Comparison of ENCODE assay signal across 29 cellular contexts in the genomic region with DNA sequence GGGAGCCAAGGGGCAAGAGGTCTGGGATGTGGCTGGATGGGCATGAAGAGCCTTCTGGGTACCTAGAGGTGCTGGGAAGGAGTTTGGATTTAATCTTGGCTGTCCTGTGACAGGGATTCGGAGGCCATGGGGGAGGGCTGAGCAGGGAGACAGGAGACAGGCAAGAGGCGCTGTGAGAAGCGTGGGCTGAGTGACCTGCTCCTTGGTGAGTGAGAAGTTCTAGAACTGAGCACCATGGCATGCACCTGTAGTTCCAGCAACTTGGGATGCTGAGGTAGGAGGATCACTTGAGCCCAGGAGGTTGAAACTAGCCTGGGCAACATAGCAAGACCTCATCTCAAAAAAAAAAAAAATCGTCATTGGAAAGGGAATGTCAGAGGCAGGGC.
DNase-seq lines count a peak whose midpoint lies in the region; ATAC-seq and TF ChIP-seq lines count a peak whose summit lies in the region.
"Had no signal": no experiment of that assay in that cellular context is flagged by ENCODE, and none has a peak within 500 bp of the region (broad histone marks: within the 10 kb centered on the region; RNA-seq: fewer than 3 reads in every experiment).

No MANE protein-coding gene starts in this region.

- no peaks in the 10 kb centered on the region for H3K9me3 ChIP-seq in CD4-positive, CD25-positive, alpha-beta regulatory T cell (ENCODE audit: control insufficient read depth in 2 of 2, low read length in 2 of 2)
- H3K9me3 ChIP-seq in CD8-positive, alpha-beta memory T cell (ENCODE audit: low read length), result no peaks in the 10 kb centered on the region
- H3K9me3 ChIP-seq: BLaER1 treated with 17β-estradiol and CSF1 and Interleukin-3, amounts not matched to agents 10 nM and 100 nM; breast epithelium; neutrophil; right lobe of liver had no signal

- H3K4me1 Mint-ChIP-seq in CD4-positive, CD25-positive, alpha-beta regulatory T cell, result peaks cover 0 to 13% (median 9%) of the 10 kb centered on the region in 4 donors
- peaks cover 4 to 12% (median 9%) of the 10 kb centered on the region in 3 donors for H3K4me1 Mint-ChIP-seq in CD8-positive, alpha-beta memory T cell
- no peaks in the 10 kb centered on the region for H3K4me1 Mint-ChIP-seq in activated naive CD8-positive, alpha-beta T cell treated with anti-CD3 and anti-CD28 coated beads for 36 hours
- H3K4me1 Mint-ChIP-seq in memory B cell, result peaks cover 5% of the 10 kb centered on the region

- H3K27me3 Mint-ChIP-seq in CD4-positive, CD25-positive, alpha-beta regulatory T cell, result no peaks in the 10 kb centered on the region
- peaks cover 0 to 2% of the 10 kb centered on the region in 2 donors for H3K27me3 Mint-ChIP-seq in CD8-positive, alpha-beta memory T cell
- H3K27me3 Mint-ChIP-seq in activated naive CD8-positive, alpha-beta T cell treated with anti-CD3 and anti-CD28 coated beads for 36 hours, result no peaks in the 10 kb centered on the region
- no peaks in the 10 kb centered on the region for H3K27me3 Mint-ChIP-seq in memory B cell
- H3K27me3 Mint-ChIP-seq: activated CD4-positive, alpha-beta memory T cell treated with anti-CD3 and anti-CD28 coated beads, Interleukin-2, amount 10 ng/mL, durations not matched to agents 7 days and 5 days had no signal

- H3K9me3 Mint-ChIP-seq in CD4-positive, CD25-positive, alpha-beta regulatory T cell, result no peaks in the 10 kb centered on the region
- H3K9me3 Mint-ChIP-seq in CD8-positive, alpha-beta memory T cell, result no peaks in the 10 kb centered on the region
- H3K9me3 Mint-ChIP-seq in activated naive CD8-positive, alpha-beta T cell treated with anti-CD3 and anti-CD28 coated beads for 36 hours, result no peaks in the 10 kb centered on the region
- H3K9me3 Mint-ChIP-seq in memory B cell, result no peaks in the 10 kb centered on the region
- H3K9me3 Mint-ChIP-seq: activated CD4-positive, alpha-beta memory T cell treated with anti-CD3 and anti-CD28 coated beads, Interleukin-2, amount 10 ng/mL, durations not matched to agents 7 days and 5 days; immature natural killer cell had no signal

- CTCF ChIA-PET in CD8-positive, alpha-beta memory T cell (lab: Charles Lee), result interaction anchor here (1.0 to 1.3 kb wide), 2 partner anchors 10 to 296 kb away, joined by 3 read pairs; no protein-coding TSS in a partner anchor

- H3K27ac ChIP-seq in CD4-positive, CD25-positive, alpha-beta regulatory T cell (ENCODE audit: insufficient read depth, low read length, poor library complexity, severe bottlenecking), result no peak overlapping the region
- no peak overlapping the region for H3K27ac ChIP-seq in CD8-positive, alpha-beta memory T cell (ENCODE audit: low read depth, low read length)
- no peak overlapping the region for H3K27ac ChIP-seq in foreskin keratinocyte
- H3K27ac ChIP-seq: BLaER1 treated with 17β-estradiol and CSF1 and Interleukin-3, amounts not matched to agents 10 nM and 100 nM; breast epithelium; neutrophil; PC-9; right lobe of liver had no signal

- no peaks in the 10 kb centered on the region for H3K4me1 ChIP-seq in CD4-positive, CD25-positive, alpha-beta regulatory T cell (ENCODE audit: control insufficient read depth, insufficient read depth, low read length, poor library complexity, severe bottlenecking)
- H3K4me1 ChIP-seq in CD8-positive, alpha-beta memory T cell (ENCODE audit: insufficient read depth, low read length), result no peaks in the 10 kb centered on the region
- peaks cover 4% of the 10 kb centered on the region for H3K4me1 ChIP-seq in foreskin keratinocyte
- H3K4me1 ChIP-seq: breast epithelium, right lobe of liver had no signal

- peaks cover 29% of the 10 kb centered on the region for H3K36me3 ChIP-seq in CD4-positive, CD25-positive, alpha-beta regulatory T cell (ENCODE audit: control insufficient read depth, insufficient read depth, low read length)
- H3K36me3 ChIP-seq in CD8-positive, alpha-beta memory T cell (ENCODE audit: insufficient read depth, low read length), result peaks cover 25% of the 10 kb centered on the region
- H3K36me3 ChIP-seq: breast epithelium had no signal

- H3K27ac Mint-ChIP-seq in CD4-positive, CD25-positive, alpha-beta regulatory T cell, result peak overlapping the region in 2 of 3 donors; percentile 60 to 77
- H3K27ac Mint-ChIP-seq in CD8-positive, alpha-beta memory T cell, result peak overlapping the region in 5 of 8 donors; percentile 61 to 96 (median 83)
- peak overlapping the region; percentile 14 for H3K27ac Mint-ChIP-seq in activated naive CD8-positive, alpha-beta T cell treated with anti-CD3 and anti-CD28 coated beads for 36 hours
- peak overlapping the region; percentile 35 for H3K27ac Mint-ChIP-seq in memory B cell
- H3K27ac Mint-ChIP-seq: activated CD4-positive, alpha-beta memory T cell treated with anti-CD3 and anti-CD28 coated beads, Interleukin-2, amount 10 ng/mL, durations not matched to agents 7 days and 5 days had no signal

- no peak for ATAC-seq in CD4-positive, CD25-positive, alpha-beta regulatory T cell (ENCODE audit: low read depth in 2 of 2)
- ATAC-seq in memory B cell (ENCODE audit: low read depth) (no peak), foreskin keratinocyte (no peak)
- ATAC-seq: HepG2, left colon, right lobe of liver, Right ventricle myocardium inferior, SK-N-SH treated with all-trans-retinoic acid at 6 μM for 48 hours had no signal

- no peak for TF ChIP-seq CTCF in foreskin keratinocyte (conservative IDR thresholded peaks at IDR 0.05)

- H3K36me3 Mint-ChIP-seq in CD4-positive, CD25-positive, alpha-beta regulatory T cell, result peaks cover 40% of the 10 kb centered on the region
- peaks cover 9 to 80% (median 13%) of the 10 kb centered on the region in 3 donors for H3K36me3 Mint-ChIP-seq in CD8-positive, alpha-beta memory T cell
- H3K36me3 Mint-ChIP-seq in activated naive CD8-positive, alpha-beta T cell treated with anti-CD3 and anti-CD28 coated beads for 36 hours, result no peaks in the 10 kb centered on the region
- H3K36me3 Mint-ChIP-seq in memory B cell, result peaks cover 32% of the 10 kb centered on the region

- no peak overlapping the region for H3K4me3 ChIP-seq in CD4-positive, CD25-positive, alpha-beta regulatory T cell (ENCODE audit: low read depth, low read length)
- no peak overlapping the region for H3K4me3 ChIP-seq in CD8-positive, alpha-beta memory T cell (ENCODE audit: low read length)
- H3K4me3 ChIP-seq: BLaER1 treated with 17β-estradiol and CSF1 and Interleukin-3, amounts not matched to agents 10 nM and 100 nM; breast epithelium; PC-9; right lobe of liver had no signal

- no peak for DNase-seq in CD4-positive, CD25-positive, alpha-beta regulatory T cell
- DNase-seq in CD8-positive, alpha-beta memory T cell, result no peak
- DNase-seq in activated naive CD8-positive, alpha-beta T cell treated with anti-CD3 and anti-CD28 coated beads for 36 hours, result no peak
- DNase-seq in memory B cell (ENCODE audit: low spot score in 2 of 2), result no peak
- DNase-seq in foreskin keratinocyte, result no peak
- no peak for DNase-seq in NK-92 (lab: John Stamatoyannopoulos, UW; ENCODE audit: unreplicated experiment)
- DNase-seq in retina, result no peak
- DNase-seq: activated CD4-positive, alpha-beta memory T cell treated with anti-CD3 and anti-CD28 coated beads, Interleukin-2, amount 10 ng/mL, durations not matched to agents 7 days and 5 days; activated CD4-positive, alpha-beta T cell treated with anti-CD3 and anti-CD28 coated beads for 1 hour; activated naive CD4-positive, alpha-beta T cell; activated T-cell treated with anti-CD3 and anti-CD28 coated beads for 4 hours; amygdala; DMS79 treated with DMSO at 0.1 percent for 48 hours; GDM1; HCEC 1CT; immature natural killer cell; left colon; NCI-H1436 treated with DMSO at 0.1 percent for 48 hours; NCI-H526 treated with DMSO at 0.1 percent for 48 hours; PC-9; stimulated activated CD4-positive, alpha-beta T cell treated with anti-CD3 and anti-CD28 coated beads, Interleukin-2, amount 100 ng/mL, for 48 hours; trophoblast cell had no signal

- POLR2A ChIA-PET in CD8-positive, alpha-beta memory T cell (lab: Charles Lee), result no interaction called here

- no peaks in the 10 kb centered on the region for H3K27me3 ChIP-seq in CD4-positive, CD25-positive, alpha-beta regulatory T cell (ENCODE audit: control insufficient read depth, insufficient read depth, low read length)
- no peaks in the 10 kb centered on the region for H3K27me3 ChIP-seq in CD8-positive, alpha-beta memory T cell (ENCODE audit: insufficient read depth, low read length, poor library complexity, severe bottlenecking)
- H3K27me3 ChIP-seq in foreskin keratinocyte, result no peaks in the 10 kb centered on the region
- H3K27me3 ChIP-seq: BLaER1 treated with 17β-estradiol and CSF1 and Interleukin-3, amounts not matched to agents 10 nM and 100 nM; breast epithelium; neutrophil; right lobe of liver had no signal

- H3K4me3 Mint-ChIP-seq in CD4-positive, CD25-positive, alpha-beta regulatory T cell, result no peak overlapping the region
- H3K4me3 Mint-ChIP-seq in CD8-positive, alpha-beta memory T cell, result no peak overlapping the region
- no peak overlapping the region for H3K4me3 Mint-ChIP-seq in activated naive CD8-positive, alpha-beta T cell treated with anti-CD3 and anti-CD28 coated beads for 36 hours
- no peak overlapping the region for H3K4me3 Mint-ChIP-seq in memory B cell
- H3K4me3 Mint-ChIP-seq: activated CD4-positive, alpha-beta memory T cell treated with anti-CD3 and anti-CD28 coated beads, Interleukin-2, amount 10 ng/mL, durations not matched to agents 7 days and 5 days; immature natural killer cell had no signal

Comparison
In these comparisons a context has a peak if more than half of its experiments do, and no peak if none do; other contexts are left out.
1. H3K27ac Mint-ChIP-seq: peak in every context shown above with its lines; median percentile 83 in CD8-positive, alpha-beta memory T cell; 68 in CD4-positive, CD25-positive, alpha-beta regulatory T cell; 35 in memory B cell; 14 in activated naive CD8-positive, alpha-beta T cell treated with anti-CD3 and anti-CD28 coated beads for 36 hours.